Comparison of ENCODE assay signal across 17 cellular contexts in genomic region chr15:84402856-84403608, GRCh38.
"Had no signal": no experiment of that assay in that cellular context is flagged by ENCODE, and none has a peak within 500 bp of the region (broad histone marks: within the 10 kb centered on the region; RNA-seq: fewer than 3 reads in every experiment).

No MANE protein-coding gene starts in this region.

- H3K27me3 Mint-ChIP-seq: activated B cell treated with CpG ODN at 0.5 μM for 24 hours; activated T-helper 17 cell treated with anti-CD3 and anti-CD28 coated beads, Interleukin-2, amount 50 U/mL, for 72 hours; stimulated activated naive CD8-positive, alpha-beta T cell treated with anti-CD3 and anti-CD28 coated beads, Interleukin-15, Interleukin-2, amounts not matched to agents 100 ng/mL and 50 ng/mL, for 24 hours had no signal

- H3K27me3 ChIP-seq: adrenal gland, testis, uterus had no signal

- DNase-seq: activated B cell treated with CpG ODN at 0.5 μM for 24 hours; activated CD4-positive, alpha-beta T cell treated with anti-CD3 and anti-CD28 coated beads, Interleukin-2, amount 50 U/mL, for 1 hour; activated naive CD4-positive, alpha-beta T cell treated with anti-CD3 and anti-CD28 coated beads for 36 hours; central memory CD4-positive, alpha-beta T cell; effector memory CD8-positive, alpha-beta T cell; erythroblast; immature natural killer cell; left colon; stimulated activated CD4-positive, alpha-beta T cell treated with anti-CD3 and anti-CD28 coated beads, Interleukin-4, amount 100 ng/mL, for 1 hour; uterus had no signal

- H3K4me1 Mint-ChIP-seq: activated B cell treated with CpG ODN at 0.5 μM for 24 hours; activated T-helper 17 cell treated with anti-CD3 and anti-CD28 coated beads, Interleukin-2, amount 50 U/mL, for 72 hours; immature natural killer cell; memory B cell; nephron had no signal

- H3K4me1 ChIP-seq: adrenal gland, testis, uterus had no signal

- H3K36me3 ChIP-seq: adrenal gland, uterus had no signal

- H3K36me3 Mint-ChIP-seq: immature natural killer cell, memory B cell had no signal

- H3K9me3 Mint-ChIP-seq: activated B cell treated with CpG ODN at 0.5 μM for 24 hours; activated naive CD4-positive, alpha-beta T cell treated with anti-CD3 and anti-CD28 coated beads for 36 hours; activated T-helper 17 cell treated with anti-CD3 and anti-CD28 coated beads, Interleukin-2, amount 50 U/mL, for 72 hours; effector memory CD8-positive, alpha-beta T cell; immature natural killer cell; memory B cell; nephron; stimulated activated naive CD8-positive, alpha-beta T cell treated with anti-CD3 and anti-CD28 coated beads, Interleukin-15, Interleukin-2, amounts not matched to agents 100 ng/mL and 50 ng/mL, for 24 hours; T-helper 1 cell treated with Interleukin-12 subunit alpha and Interleukin-12 subunit beta and Interleukin-4 antibody, amounts not matched to agents 30 μg/mL and 1 μg/mL, for 36 hours had no signal

- H3K27ac Mint-ChIP-seq: activated B cell treated with CpG ODN at 0.5 μM for 24 hours; activated naive CD4-positive, alpha-beta T cell treated with anti-CD3 and anti-CD28 coated beads for 36 hours; activated T-helper 17 cell treated with anti-CD3 and anti-CD28 coated beads, Interleukin-2, amount 50 U/mL, for 72 hours; effector memory CD8-positive, alpha-beta T cell; immature natural killer cell; memory B cell; nephron; stimulated activated naive CD8-positive, alpha-beta T cell treated with anti-CD3 and anti-CD28 coated beads, Interleukin-15, Interleukin-2, amounts not matched to agents 100 ng/mL and 50 ng/mL, for 24 hours; T-helper 1 cell treated with Interleukin-12 subunit alpha and Interleukin-12 subunit beta and Interleukin-4 antibody, amounts not matched to agents 30 μg/mL and 1 μg/mL, for 36 hours had no signal

- H3K9me3 ChIP-seq: adrenal gland, testis, uterus had no signal

- ATAC-seq: activated T-helper 17 cell treated with anti-CD3 and anti-CD28 coated beads, Interleukin-2, amount 50 U/mL, for 72 hours; effector memory CD8-positive, alpha-beta T cell; left colon had no signal

- H3K27ac ChIP-seq: adrenal gland, testis, uterus had no signal

- H3K4me3 ChIP-seq: adrenal gland, testis, uterus had no signal

- H3K4me3 Mint-ChIP-seq: activated B cell treated with CpG ODN at 0.5 μM for 24 hours; activated naive CD4-positive, alpha-beta T cell treated with anti-CD3 and anti-CD28 coated beads for 36 hours; activated T-helper 17 cell treated with anti-CD3 and anti-CD28 coated beads, Interleukin-2, amount 50 U/mL, for 72 hours; effector memory CD8-positive, alpha-beta T cell; immature natural killer cell; memory B cell; nephron; stimulated activated naive CD8-positive, alpha-beta T cell treated with anti-CD3 and anti-CD28 coated beads, Interleukin-15, Interleukin-2, amounts not matched to agents 100 ng/mL and 50 ng/mL, for 24 hours; T-helper 1 cell treated with Interleukin-12 subunit alpha and Interleukin-12 subunit beta and Interleukin-4 antibody, amounts not matched to agents 30 μg/mL and 1 μg/mL, for 36 hours had no signal
